11 cellular contexts compared by ENCODE assay signal in genomic region chr12:92469837-92470236, GRCh38.
A peak's percentile ranks its signal among the peaks of the same experiment; 100 is the strongest.
DNase-seq lines count a peak whose midpoint lies in the region; ATAC-seq, FAIRE-seq and TF ChIP-seq lines count a peak whose summit lies in the region.
"Had no signal": no experiment of that assay in that cellular context is flagged by ENCODE, and none has a peak within 500 bp of the region (broad histone marks: within the 10 kb centered on the region; RNA-seq: fewer than 3 reads in every experiment).

No MANE protein-coding gene starts in this region.

- ATAC-seq in Right ventricle myocardium superior (ENCODE audit: poor library complexity), result peak; percentile 86

- no peak overlapping the region for H4K12ac ChIP-seq in trophoblast cell (ENCODE audit: low read depth, low read length)

- no peaks in the 10 kb centered on the region for H3K36me3 ChIP-seq in trophoblast cell (ENCODE audit: control insufficient read depth in 1 of 2, insufficient read depth in 2 of 2, low read length in 2 of 2)
- no peaks in the 10 kb centered on the region for H3K36me3 ChIP-seq in kidney (ENCODE audit: control insufficient read depth in 1 of 2, insufficient read depth in 2 of 2, low read length in 2 of 2)
- H3K36me3 ChIP-seq: suprapubic skin had no signal

- H3K4me2 ChIP-seq in trophoblast cell (ENCODE audit: low read length), result no peak overlapping the region

- no peak overlapping the region for H2AK5ac ChIP-seq in trophoblast cell (ENCODE audit: low read length)

- no peak overlapping the region for H4K8ac ChIP-seq in trophoblast cell (ENCODE audit: low read depth, low read length)

- no peaks in the 10 kb centered on the region for H3K79me1 ChIP-seq in trophoblast cell (ENCODE audit: low read length)

- H3K27me3 ChIP-seq in trophoblast cell (ENCODE audit: insufficient read depth, low read length), result no peaks in the 10 kb centered on the region
- H3K27me3 ChIP-seq: suprapubic skin had no signal

- no peak for TF ChIP-seq CTCF in GM20000 (IDR thresholded peaks at IDR 0.05; ENCODE audit: extremely low read depth, missing control alignments)
- TF ChIP-seq CTCF in kidney (IDR thresholded peaks at IDR 0.05; ENCODE audit: borderline replicate concordance, extremely low read depth, insufficient read depth), result no peak

- peak overlapping the region; percentile 38 for H4K91ac ChIP-seq in trophoblast cell (ENCODE audit: low read depth, low read length)

- intact Hi-C loops in Right ventricle myocardium superior (cut with DNase I), result no loop called here
- intact Hi-C loops in kidney (cut with DNase I), result no loop called here

- H3K9me3 ChIP-seq in trophoblast cell (ENCODE audit: insufficient read depth, low read depth, low read length), result no peaks in the 10 kb centered on the region
- H3K9me3 ChIP-seq in kidney (ENCODE audit: control insufficient read depth in 1 of 2, low read length in 2 of 2), result no peaks in the 10 kb centered on the region
- H3K9me3 ChIP-seq: suprapubic skin had no signal

- no peak overlapping the region for H3K14ac ChIP-seq in trophoblast cell (ENCODE audit: low read length)

- WGBS in trophoblast cell (ENCODE audit: extremely low coverage, insufficient coverage, insufficient read length), result no CpG with 5 or more reads among the region's 6 CpGs

- H3K4me1 ChIP-seq in trophoblast cell (ENCODE audit: control insufficient read depth in 1 of 2, insufficient read depth in 2 of 2, low read length in 2 of 2) (peaks cover 0 to 3% of the 10 kb centered on the region in 2 experiments), kidney (ENCODE audit: control insufficient read depth in 1 of 2, insufficient read depth in 1 of 2, low read depth in 1 of 2, low read length in 2 of 2) (no peaks in the 10 kb centered on the region)
- H3K4me1 ChIP-seq: suprapubic skin had no signal

- H3K79me2 ChIP-seq in trophoblast cell (ENCODE audit: control insufficient read depth, insufficient read depth, low read length, poor library complexity), result no peaks in the 10 kb centered on the region

- H2BK12ac ChIP-seq in trophoblast cell (ENCODE audit: low read length), result peak overlapping the region; percentile 53

- H3K23ac ChIP-seq in trophoblast cell (ENCODE audit: low read length), result no peak overlapping the region

- H3K18ac ChIP-seq in trophoblast cell (ENCODE audit: low read length), result no peak overlapping the region

- H3K9ac ChIP-seq in trophoblast cell (ENCODE audit: low read length) (no peak overlapping the region), kidney (ENCODE audit: low read length in 2 of 2) (no peak overlapping the region)

- no peak overlapping the region for H2BK120ac ChIP-seq in trophoblast cell (ENCODE audit: insufficient read depth, low read length, poor library complexity)

- H3K27ac ChIP-seq in trophoblast cell (ENCODE audit: low read depth, low read length), result no peak overlapping the region
- H3K27ac ChIP-seq in kidney (ENCODE audit: low read depth in 2 of 2, low read length in 2 of 2), result no peak overlapping the region
- H3K27ac ChIP-seq: suprapubic skin had no signal

- H2AFZ ChIP-seq in trophoblast cell (ENCODE audit: insufficient read depth, low read length, poor library complexity), result no peak overlapping the region

- no peak for TF ChIP-seq POLR2A in GM12892 (IDR thresholded peaks at IDR 0.05; ENCODE audit: low read depth, low read length)

- FAIRE-seq in GM12892 (lab: Jason Lieb, UNC) (peak; percentile 63), kidney (lab: Jason Lieb, UNC) (no peak)

- no peak overlapping the region for H3K4me3 ChIP-seq in trophoblast cell (ENCODE audit: low read depth, low read length)
- no peak overlapping the region for H3K4me3 ChIP-seq in kidney (ENCODE audit: low read length in 2 of 2)
- H3K4me3 ChIP-seq: suprapubic skin had no signal

- DNase-seq in GM12892 (ENCODE audit: insufficient read length), result no peak
- peak; percentile 41 for DNase-seq in SW480 (ENCODE audit: low spot score)
- DNase-seq in Right ventricle myocardium superior, result peak; percentile 73
- DNase-seq in trophoblast cell, result no peak
- DNase-seq in inferior parietal cortex (ENCODE audit: extremely low spot score), result no peak
- DNase-seq in GM20000 (ENCODE audit: low spot score), result no peak
- no peak for DNase-seq in kidney
- DNase-seq in cortex of kidney (lab: John Stamatoyannopoulos, UW), result no peak
- DNase-seq: COR-L47, RPMI8226 had no signal

- H3K4ac ChIP-seq in trophoblast cell (ENCODE audit: low read depth, low read length), result no peak overlapping the region

- peak overlapping the region; percentile 44 for H2BK5ac ChIP-seq in trophoblast cell (ENCODE audit: low read depth, low read length, poor library complexity)

Comparison
In these comparisons a context has a peak if more than half of its experiments do, and no peak if none do; other contexts are left out.
1. DNase-seq: peak in SW480 (single experiment) and Right ventricle myocardium superior (single experiment); none in GM12892 (single experiment), trophoblast cell (0 of 2), inferior parietal cortex (single experiment), GM20000 (single experiment), kidney (single experiment) and cortex of kidney (single experiment).